1 cellular context compared by ENCODE assay signal in the genomic region with DNA sequence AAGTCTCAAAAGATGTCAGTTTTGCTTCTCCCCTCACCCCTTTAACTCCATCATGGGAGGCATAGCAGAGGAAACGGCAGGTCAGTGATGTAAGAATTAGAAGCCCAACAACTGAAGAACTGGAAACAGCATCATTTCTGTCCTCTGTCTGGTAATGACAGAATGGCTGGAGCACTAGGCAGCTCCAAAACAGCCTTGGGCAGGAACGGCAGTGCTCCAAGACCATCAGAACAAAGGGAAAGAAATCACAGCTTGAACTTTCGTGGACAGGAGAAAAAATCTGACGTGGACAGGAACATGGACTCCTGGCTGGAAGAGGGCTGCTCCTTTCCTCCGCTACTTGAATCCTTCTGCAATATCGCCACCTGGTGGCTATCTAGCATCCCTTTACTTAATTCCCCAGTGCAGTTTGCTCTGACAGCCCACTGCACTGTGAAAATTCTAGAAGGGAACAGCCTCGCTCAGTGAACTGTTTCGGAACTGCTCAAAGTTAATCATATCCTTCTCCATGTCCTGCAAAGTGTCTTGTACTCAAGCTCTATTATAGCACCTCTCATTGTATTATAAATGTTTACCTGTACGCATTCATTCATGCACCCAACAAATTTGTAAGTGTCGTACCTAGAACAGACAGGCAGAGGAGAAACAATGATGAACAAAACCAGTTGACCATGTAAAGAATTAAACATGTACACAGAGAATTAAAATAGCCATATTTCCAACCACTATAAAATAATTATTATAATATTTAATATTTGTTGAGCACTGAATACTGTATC.
TF ChIP-seq lines count a peak whose summit lies in the region.

No MANE protein-coding gene starts in this region.

TF ChIP-seq in K562, 482 proteins besides CTCF, POLR2A, EP300 and RAD21:
- TF ChIP-seq COPS2 (conservative IDR thresholded peaks at IDR 0.05): no peak
- peak; percentile 47 for TF ChIP-seq SMC3 (conservative IDR thresholded peaks at IDR 0.05; ENCODE audit: insufficient read depth, low read depth, low read length)
- no peak for TF ChIP-seq DPF2 (IDR thresholded peaks at IDR 0.05)
- TF ChIP-seq CREB3 (tag; conservative IDR thresholded peaks at IDR 0.05; ENCODE audit: low read depth): no peak
- TF ChIP-seq ZNF316 (IDR thresholded peaks at IDR 0.05): no peak
- TF ChIP-seq NFATC3 (IDR thresholded peaks at IDR 0.05): no peak
- TF ChIP-seq, protein P1, sequence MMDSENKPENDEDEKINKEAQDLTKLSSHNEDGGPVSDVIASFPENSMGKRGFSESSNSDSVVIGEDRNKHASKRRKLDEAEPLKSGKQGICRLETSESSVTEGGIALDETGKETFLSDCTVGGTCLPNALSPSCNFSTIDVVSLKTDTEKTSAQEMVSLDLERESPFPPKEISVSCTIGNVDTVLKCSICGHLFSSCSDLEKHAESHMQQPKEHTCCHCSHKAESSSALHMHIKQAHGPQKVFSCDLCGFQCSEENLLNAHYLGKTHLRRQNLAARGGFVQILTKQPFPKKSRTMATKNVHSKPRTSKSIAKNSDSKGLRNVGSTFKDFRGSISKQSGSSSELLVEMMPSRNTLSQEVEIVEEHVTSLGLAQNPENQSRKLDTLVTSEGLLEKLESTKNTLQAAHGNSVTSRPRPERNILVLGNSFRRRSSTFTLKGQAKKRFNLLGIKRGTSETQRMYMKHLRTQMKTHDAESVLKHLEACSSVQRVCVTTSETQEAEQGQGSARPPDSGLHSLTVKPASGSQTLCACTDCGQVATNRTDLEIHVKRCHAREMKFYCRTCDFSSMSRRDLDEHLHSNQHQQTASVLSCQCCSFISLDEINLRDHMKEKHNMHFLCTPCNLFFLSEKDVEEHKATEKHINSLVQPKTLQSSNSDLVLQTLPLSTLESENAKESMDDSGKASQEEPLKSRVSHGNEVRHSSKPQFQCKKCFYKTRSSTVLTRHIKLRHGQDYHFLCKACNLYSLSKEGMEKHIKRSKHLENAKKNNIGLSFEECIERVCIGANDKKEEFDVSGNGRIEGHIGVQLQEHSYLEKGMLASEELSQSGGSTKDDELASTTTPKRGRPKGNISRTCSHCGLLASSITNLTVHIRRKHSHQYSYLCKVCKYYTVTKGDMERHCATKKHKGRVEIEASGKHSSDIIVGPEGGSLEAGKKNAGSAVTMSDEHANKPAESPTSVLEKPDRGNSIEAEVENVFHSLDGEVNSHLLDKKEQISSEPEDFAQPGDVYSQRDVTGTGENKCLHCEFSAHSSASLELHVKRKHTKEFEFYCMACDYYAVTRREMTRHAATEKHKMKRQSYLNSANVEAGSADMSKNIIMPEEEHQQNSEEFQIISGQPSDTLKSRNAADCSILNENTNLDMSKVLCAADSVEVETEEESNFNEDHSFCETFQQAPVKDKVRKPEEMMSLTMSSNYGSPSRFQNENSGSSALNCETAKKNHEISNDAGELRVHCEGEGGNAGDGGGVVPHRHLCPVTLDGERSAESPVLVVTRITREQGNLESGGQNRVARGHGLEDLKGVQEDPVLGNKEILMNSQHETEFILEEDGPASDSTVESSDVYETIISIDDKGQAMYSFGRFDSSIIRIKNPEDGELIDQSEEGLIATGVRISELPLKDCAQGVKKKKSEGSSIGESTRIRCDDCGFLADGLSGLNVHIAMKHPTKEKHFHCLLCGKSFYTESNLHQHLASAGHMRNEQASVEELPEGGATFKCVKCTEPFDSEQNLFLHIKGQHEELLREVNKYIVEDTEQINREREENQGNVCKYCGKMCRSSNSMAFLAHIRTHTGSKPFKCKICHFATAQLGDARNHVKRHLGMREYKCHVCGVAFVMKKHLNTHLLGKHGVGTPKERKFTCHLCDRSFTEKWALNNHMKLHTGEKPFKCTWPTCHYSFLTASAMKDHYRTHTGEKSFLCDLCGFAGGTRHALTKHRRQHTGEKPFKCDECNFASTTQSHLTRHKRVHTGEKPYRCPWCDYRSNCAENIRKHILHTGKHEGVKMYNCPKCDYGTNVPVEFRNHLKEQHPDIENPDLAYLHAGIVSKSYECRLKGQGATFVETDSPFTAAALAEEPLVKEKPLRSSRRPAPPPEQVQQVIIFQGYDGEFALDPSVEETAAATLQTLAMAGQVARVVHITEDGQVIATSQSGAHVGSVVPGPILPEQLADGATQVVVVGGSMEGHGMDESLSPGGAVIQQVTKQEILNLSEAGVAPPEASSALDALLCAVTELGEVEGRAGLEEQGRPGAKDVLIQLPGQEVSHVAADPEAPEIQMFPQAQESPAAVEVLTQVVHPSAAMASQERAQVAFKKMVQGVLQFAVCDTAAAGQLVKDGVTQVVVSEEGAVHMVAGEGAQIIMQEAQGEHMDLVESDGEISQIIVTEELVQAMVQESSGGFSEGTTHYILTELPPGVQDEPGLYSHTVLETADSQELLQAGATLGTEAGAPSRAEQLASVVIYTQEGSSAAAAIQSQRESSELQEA (IDR thresholded peaks at IDR 0.05; ENCODE audit: low read depth): no peak
